28 cellular contexts compared by ENCODE assay signal in the genomic region with DNA sequence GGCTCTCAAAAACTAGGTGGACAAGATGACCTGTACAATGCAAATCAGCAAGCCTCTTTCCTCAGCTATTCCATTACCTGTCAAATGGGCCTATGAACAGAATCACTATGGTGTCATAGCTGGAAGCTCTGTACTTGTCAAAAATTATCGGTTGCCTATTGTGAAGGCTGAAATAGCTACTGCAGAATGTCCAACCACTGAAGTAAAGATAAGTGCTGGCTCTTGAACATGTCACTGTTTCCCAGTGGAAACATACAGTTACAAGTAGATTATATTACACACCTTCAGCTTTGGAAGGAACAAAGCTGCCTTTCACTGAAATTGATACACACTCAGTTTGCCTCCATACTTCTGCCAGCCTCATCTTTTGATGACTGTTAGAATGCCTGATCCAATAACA.
"Had no signal": no experiment of that assay in that cellular context is flagged by ENCODE, and none has a peak within 500 bp of the region (broad histone marks: within the 10 kb centered on the region; RNA-seq: fewer than 3 reads in every experiment).

No MANE protein-coding gene starts in this region.

- H3K27ac Mint-ChIP-seq: dendritic cell treated with granulocyte-macrophage colony-stimulating factor and Interleukin-4, amounts not matched to agents 40 ng/mL and 50 ng/mL, for 4 days; effector memory CD8-positive, alpha-beta T cell; endodermal cell; immature natural killer cell; mesothelial cell of epicardium; naive B cell; naive thymus-derived CD8-positive, alpha-beta T cell had no signal

- H3K27ac ChIP-seq: colonic mucosa, epithelial cell of prostate, esophagus squamous epithelium, gastrocnemius medialis, hepatocyte, left lung, lower lobe of right lung had no signal

- H3K27me3 Mint-ChIP-seq: dendritic cell treated with granulocyte-macrophage colony-stimulating factor and Interleukin-4, amounts not matched to agents 40 ng/mL and 50 ng/mL, for 4 days; effector memory CD8-positive, alpha-beta T cell; naive thymus-derived CD8-positive, alpha-beta T cell had no signal

- ATAC-seq: effector memory CD8-positive, alpha-beta T cell; esophagus mucosa; gastrocnemius medialis; left lung; lower lobe of right lung; mucosa of descending colon; naive thymus-derived CD8-positive, alpha-beta T cell had no signal

- H3K4me3 Mint-ChIP-seq: dendritic cell treated with granulocyte-macrophage colony-stimulating factor and Interleukin-4, amounts not matched to agents 40 ng/mL and 50 ng/mL, for 4 days; effector memory CD8-positive, alpha-beta T cell; endodermal cell; immature natural killer cell; mesothelial cell of epicardium; naive B cell; naive thymus-derived CD8-positive, alpha-beta T cell had no signal

- H3K27me3 ChIP-seq: colonic mucosa, esophagus squamous epithelium, gastrocnemius medialis, hepatocyte, left lung had no signal

- H3K4me1 Mint-ChIP-seq: endodermal cell; immature natural killer cell; mesothelial cell of epicardium; naive B cell; naive thymus-derived CD8-positive, alpha-beta T cell had no signal

- H3K36me3 ChIP-seq: colonic mucosa, esophagus squamous epithelium, gastrocnemius medialis, left lung, lower lobe of right lung had no signal

- H3K9me3 Mint-ChIP-seq: effector memory CD8-positive, alpha-beta T cell; endodermal cell; mesothelial cell of epicardium; naive B cell; naive thymus-derived CD8-positive, alpha-beta T cell had no signal

- H3K4me3 ChIP-seq: colonic mucosa, esophagus squamous epithelium, gastrocnemius medialis, hepatocyte, left lung, lower lobe of right lung, mucosa of descending colon had no signal

- H3K36me3 Mint-ChIP-seq: immature natural killer cell; mesothelial cell of epicardium; naive B cell; naive thymus-derived CD8-positive, alpha-beta T cell had no signal

- DNase-seq: colonic mucosa; cortex of kidney; effector CD8-positive, alpha-beta T cell; effector memory CD8-positive, alpha-beta T cell; endodermal cell; erythroblast; esophagus squamous epithelium; foreskin fibroblast; foreskin melanocyte; gastrocnemius medialis; glutamatergic neuron; head of caudate nucleus; hypothalamus; immature natural killer cell; islet precursor cell; kidney; kidney glomerular epithelial cell; left lung; lower lobe of right lung; mesenchymal stem cell; mucosa of descending colon; naive B cell; naive thymus-derived CD8-positive, alpha-beta T cell had no signal

- H3K4me1 ChIP-seq: colonic mucosa, esophagus squamous epithelium, gastrocnemius medialis, left lung, lower lobe of right lung had no signal

- H3K9me3 ChIP-seq: colonic mucosa, esophagus squamous epithelium, gastrocnemius medialis, left lung, lower lobe of right lung, mucosa of descending colon had no signal
